In genomic region chr1:150548632-150549495, GRCh38 we compare ENCODE assay signal across 8 cellular contexts. TPM values are rescaled to one million over a fixed set of nuclear protein-coding genes. Genes with fewer than 3 reads are reported as not detected.
DNase-seq lines count a peak whose midpoint lies in the region; ATAC-seq, FAIRE-seq and TF ChIP-seq lines count a peak whose summit lies in the region.

ADAMTSL4 (plus strand) TSS chr1:150549408; CDS start chr1:150552289, 2,881 bp downstream.

- 1% methylated on average over 69 of the region's 91 CpGs for WGBS in GM12878 (ENCODE audit: insufficient coverage, insufficient replicate concordance, low lambda C conversion rate, missing lambda C conversion rate)
- 0% methylated on average over 91 of the region's 91 CpGs for WGBS in sigmoid colon, 2 donors

- CTCF ChIA-PET in GM12878 (lab: Yijun Ruan, JAX): interaction anchor here (0.9 to 2.9 kb wide), 4 partner anchors 11 to 126 kb away, joined by 3 to 14 read pairs (median 3); no protein-coding TSS in a partner anchor

- no peak for TF ChIP-seq CTCF in GM12878 (IDR thresholded peaks at IDR 0.05 in 2 of 3, conservative IDR thresholded peaks at IDR 0.05 in 1 of 3; ENCODE audit: control insufficient read depth in 2 of 3, extremely low read depth in 1 of 3, insufficient read depth in 1 of 3, low read depth in 3 of 3, low read length in 3 of 3)
- TF ChIP-seq CTCF in sigmoid colon (IDR thresholded peaks at IDR 0.05): no peak

- RAD21 ChIA-PET in GM12878 (lab: Charles Lee; ENCODE audit: unreplicated experiment): no interaction called here

- POLR2A ChIA-PET in GM12878 (lab: Charles Lee): interaction anchor here (1.1 kb wide), 1 partner anchor 10 kb away, joined by 3 read pairs; no protein-coding TSS in a partner anchor

- peak within 1 kb of the TSS; percentile 65 for H3K4me3 ChIP-seq in GM12878
- H3K4me3 ChIP-seq in iPS-15b (ENCODE audit: low read depth, low read length): peak within 1 kb of the TSS; percentile 65
- peak within 1 kb of the TSS; percentile 46 to 66 (median 56) for H3K4me3 ChIP-seq in sigmoid colon

- H3K36me3 ChIP-seq in GM12878 (ENCODE audit: control insufficient read depth in 2 of 2, insufficient read depth in 2 of 2, low read length in 1 of 2) (no peaks in the 10 kb centered on the region), iPS-15b (ENCODE audit: control insufficient read depth, insufficient read depth, low read length) (no peaks in the 10 kb centered on the region), sigmoid colon (no peaks in the 10 kb centered on the region)

- H3K4me1 ChIP-seq in GM12878 (ENCODE audit: control insufficient read depth, insufficient read depth, low read length): peaks cover 3% of the 10 kb centered on the region; the same call in 1 of the 2 replicates
- peaks cover 5% of the 10 kb centered on the region for H3K4me1 ChIP-seq in iPS-15b (ENCODE audit: control insufficient read depth, insufficient read depth, low read length)
- H3K4me1 ChIP-seq in sigmoid colon: peaks cover 0 to 60% (median 44%) of the 10 kb centered on the region in 4 donors

- ATAC-seq in HG03439 (IDR thresholded peaks at IDR 0.05; ENCODE audit: unreplicated experiment): peak; percentile 41
- peak; percentile 81 for ATAC-seq in GM12878
- no peak for ATAC-seq in HG03354 (IDR thresholded peaks at IDR 0.05; ENCODE audit: poor library complexity, severe bottlenecking, unreplicated experiment)

- FAIRE-seq in GM12878 (lab: Jason Lieb, UNC): no peak

- TF ChIP-seq EP300 in GM12878 (IDR thresholded peaks at IDR 0.05; ENCODE audit: borderline replicate concordance in 1 of 2, control insufficient read depth in 1 of 2, low read depth in 2 of 2, low read length in 2 of 2): no peak
- no peak for TF ChIP-seq EP300 in sigmoid colon (IDR thresholded peaks at IDR 0.05)

- H2AFZ ChIP-seq in GM12878 (ENCODE audit: control insufficient read depth, low read depth, low read length): peak within 1 kb of the TSS; percentile 48

- H4K20me1 ChIP-seq in GM12878 (ENCODE audit: control insufficient read depth, insufficient read depth): no peaks in the 10 kb centered on the region

- in situ Hi-C loops in GM12878 (cut with MboI): no loop called here

- H3K27ac ChIP-seq in GM12878 (ENCODE audit: control insufficient read depth, insufficient read depth) (no peak within 1 kb of the TSS), sigmoid colon (peak within 1 kb of the TSS; percentile 82 to 91 (median 88))

- BruUV-seq in GM12878 (replicated peaks; lab: Mats Ljungman, UMichigan): no TSS peak

- no peaks in the 10 kb centered on the region for H3K9me3 ChIP-seq in GM12878 (replicated peaks; ENCODE audit: control insufficient read depth, insufficient read depth, low read length)
- no peaks in the 10 kb centered on the region for H3K9me3 ChIP-seq in iPS-15b (ENCODE audit: control insufficient read depth, insufficient read depth, low read length)
- H3K9me3 ChIP-seq in sigmoid colon: no peaks in the 10 kb centered on the region

- TF ChIP-seq RAD21 in GM12878 (IDR thresholded peaks at IDR 0.05; ENCODE audit: insufficient read depth, low read depth, low read length): no peak

- H3K9ac ChIP-seq in GM12878 (ENCODE audit: control insufficient read depth, insufficient read depth, low read length) (no peak within 1 kb of the TSS), iPS-15b (ENCODE audit: low read depth, low read length) (peak within 1 kb of the TSS; percentile 60)

- no peaks in the 10 kb centered on the region for H3K79me2 ChIP-seq in GM12878 (ENCODE audit: control insufficient read depth, insufficient read depth, low read length)

- H3K27me3 ChIP-seq in GM12878 (replicated peaks in 1 of 2; ENCODE audit: control insufficient read depth in 2 of 2, insufficient read depth in 2 of 2, low read length in 1 of 2): no peaks in the 10 kb centered on the region; a peak in 1 of 4 replicates
- peaks cover 4% of the 10 kb centered on the region for H3K27me3 ChIP-seq in iPS-15b (ENCODE audit: control insufficient read depth, insufficient read depth, low read length)
- no peaks in the 10 kb centered on the region for H3K27me3 ChIP-seq in sigmoid colon

- peak; percentile 24; the same call in 1 of the 2 replicates for TF ChIP-seq POLR2A in GM12878 (IDR thresholded peaks at IDR 0.05; ENCODE audit: low read depth, low read length)
- no peak for TF ChIP-seq POLR2A in sigmoid colon (IDR thresholded peaks at IDR 0.05)

- DNase-seq in NCI-H2081 (lab: John Stamatoyannopoulos, UW): peak; percentile 64 to 76
- no peak for DNase-seq in NCI-H2081 treated with DMSO at 0.1 percent for 48 hours (lab: John Stamatoyannopoulos, UW)
- DNase-seq in GM12878 (ENCODE audit: low read depth, low spot score): no peak
- DNase-seq in sigmoid colon: peak; percentile 86

- intact Hi-C loops in GM12878 (cut with micrococcal nuclease; ENCODE audit: unreplicated experiment): no loop called here
- intact Hi-C loops in sigmoid colon (cut with DNase I): no loop called here

- H3K4me2 ChIP-seq in GM12878 (ENCODE audit: control insufficient read depth, insufficient read depth): peak within 1 kb of the TSS; percentile 88

- SMC1A ChIA-PET in GM12878 (lab: Charles Lee; ENCODE audit: uncharacterized antibody, unreplicated experiment): interaction anchor here (1.0 to 1.4 kb wide), 3 partner anchors 12 to 33 kb away, joined by 3 to 7 read pairs (median 3); partner anchors contain the start of gene FALEC

TF ChIP-seq in PFSK-1, 5 proteins besides CTCF, POLR2A, EP300 and RAD21 (continues in another document):
- peak; percentile 11 for TF ChIP-seq FOXP2 (optimal IDR thresholded peaks at IDR 0.05; ENCODE audit: borderline replicate concordance, extremely low read depth, extremely low read length, insufficient read depth)
- TF ChIP-seq SIN3A (IDR thresholded peaks at IDR 0.05; ENCODE audit: borderline replicate concordance, insufficient read depth, low read length): no peak

TF ChIP-seq in GM12878, 131 proteins besides CTCF, POLR2A, EP300 and RAD21:
- TF ChIP-seq BHLHE40 (IDR thresholded peaks at IDR 0.05; ENCODE audit: borderline replicate concordance in 1 of 2, low read depth in 2 of 2, low read length in 1 of 2): peak in 1 of 2 experiments; percentile 14; a peak in 1 of 4 replicates
- TF ChIP-seq LARP7 (IDR thresholded peaks at IDR 0.05): 0 out of 2 replicates have a peak, but pooled peaks have one; percentile 48
- 0 out of 2 replicates have a peak, but pooled peaks have one; percentile 41 for TF ChIP-seq IKZF1 (conservative IDR thresholded peaks at IDR 0.05)
- no peak for TF ChIP-seq ZBTB4 (CRISPR knock-in tag; IDR thresholded peaks at IDR 0.05)
- no peak for TF ChIP-seq KAT2A (conservative IDR thresholded peaks at IDR 0.05; ENCODE audit: control insufficient read depth, low read depth, low read length)

RNA-seq across cellular contexts. Expression of gene ADAMTSL4, which starts in this region (rescaled TPM):
- 13.7 TPM for polyA plus RNA-seq in PFSK-1 (2012; ENCODE audit: insufficient read length, low read depth)
- not detected in 2 replicates for total RNA-seq in GM12878 (2013; cell fraction: nucleolus; rRNA removed)
- not detected in 2 replicates for total RNA-seq in GM12878 (2014; rRNA removed)
- total RNA-seq in GM12878 (2014; rRNA removed; fragmentation: Illumina TruSeq; extraction: Trizol): not detected in 2 replicates
- total RNA-seq in GM12878 (2021): 0.15 and 0.21 TPM in 2 replicates
- polyA plus RNA-seq in GM12878 (2011; ENCODE audit: low read depth): 0.35 TPM
- polyA plus RNA-seq in GM12878 (2011; rRNA removed): not detected in 2 replicates
- not detected in 2 replicates for polyA plus RNA-seq in GM12878 (2011; cell fraction: cytosol; rRNA removed)
- 0.06 and 0.15 TPM in 2 replicates for polyA plus RNA-seq in GM12878 (2011; cell fraction: nucleus; rRNA removed)
- polyA plus RNA-seq in GM12878 (2012): 0.13 and 0.49 TPM in 2 replicates
- polyA plus RNA-seq in GM12878 (2014; fragmentation: Illumina TruSeq; extraction: Trizol): not detected in 2 replicates
- under 1 TPM; 0.04 to 0.05 TPM for polyA plus RNA-seq in GM12878 (2014; fragmentation: Nextera tagmentation; extraction: Ambion mirVana)
- not detected in 2 replicates for polyA plus RNA-seq in GM12878 (2014; rRNA removed)
- under 1 TPM; 0.04 to 0.09 TPM for polyA plus RNA-seq in GM12878 (2016; fragmentation: Nextera tagmentation; extraction: Ambion mirVana)
- 0.07 TPM in 1 of 2 replicates, not detected in the other for polyA minus RNA-seq in GM12878 (2011; rRNA and poly(A)+ RNA removed)
- polyA minus RNA-seq in GM12878 (2011; cell fraction: cytosol; rRNA and poly(A)+ RNA removed): not detected in 2 replicates
- not detected in 2 replicates for polyA minus RNA-seq in GM12878 (2011; cell fraction: nucleus; rRNA and poly(A)+ RNA removed)
- 10 to 100 TPM; 14.6 to 36.0 (median 24.3) TPM for total RNA-seq in sigmoid colon
- polyA plus RNA-seq in sigmoid colon: 10 to 100 TPM in 1 of 3 donors, 1 to 10 TPM in 2; 2.1 to 14.0 (median 4.8) TPM

Comparison
In these comparisons a context has a peak if more than half of its experiments do, and no peak if none do; other contexts are left out.
1. RNA of gene ADAMTSL4 (total RNA-seq): 14.6 to 36.0 TPM in sigmoid colon; 0.15 to 0.21 TPM in GM12878; every median in the first group is over 10 times any median in the second.
2. DNase-seq: peak in NCI-H2081 (2 of 2) and sigmoid colon (single experiment); none in NCI-H2081 treated with DMSO at 0.1 percent for 48 hours (single experiment) and GM12878 (single experiment).
3. Peak in ATAC-seq, H3K4me3 ChIP-seq and H3K4me2 ChIP-seq in GM12878; RNA of the gene not detected or under 1 TPM.
4. Peak in every context shown above with its lines, with median percentiles within 50 percentile points of each other: H3K4me3 ChIP-seq.